ENCODE assay signal across 18 cellular contexts in genomic region chr16:49491111-49491670, GRCh38.
DNase-seq lines count a peak whose midpoint lies in the region; ATAC-seq and TF ChIP-seq lines count a peak whose summit lies in the region.
"Had no signal": no experiment of that assay in that cellular context is flagged by ENCODE, and none has a peak within 500 bp of the region (broad histone marks: within the 10 kb centered on the region; RNA-seq: fewer than 3 reads in every experiment).

No MANE protein-coding gene starts in this region.

- H3K79me1 ChIP-seq in neuronal stem cell (ENCODE audit: low read depth, low read length) = no peaks in the 10 kb centered on the region

- H2BK5ac ChIP-seq in neuronal stem cell (ENCODE audit: low read length) = no peak overlapping the region

- H4K20me1 ChIP-seq in KMS-11 (ENCODE audit: insufficient read depth) = no peaks in the 10 kb centered on the region

- H3K27me3 ChIP-seq in KMS-11 (ENCODE audit: insufficient read depth, low read depth) = no peaks in the 10 kb centered on the region
- H3K27me3 ChIP-seq in neuronal stem cell (ENCODE audit: control insufficient read depth in 3 of 3, insufficient read depth in 3 of 3, low read depth in 1 of 3, low read length in 3 of 3) = no peaks in the 10 kb centered on the region
- H3K27me3 ChIP-seq: transverse colon had no signal

- H3K4me2 ChIP-seq in KMS-11 = peak overlapping the region; percentile 62; the same call in 1 of the 2 replicates
- peak overlapping the region; percentile 21 for H3K4me2 ChIP-seq in neuronal stem cell (ENCODE audit: insufficient read depth, low read length, poor library complexity, severe bottlenecking)

- H2AFZ ChIP-seq in KMS-11 (ENCODE audit: low read depth) (peak overlapping the region; percentile 84; the same call in 1 of the 2 replicates), neuronal stem cell (ENCODE audit: low read length) (no peak overlapping the region)

- H3K23ac ChIP-seq in neuronal stem cell (ENCODE audit: low read depth, low read length, poor library complexity) = no peak overlapping the region

- H3K36me3 ChIP-seq in KMS-11 (ENCODE audit: insufficient read depth) (no peaks in the 10 kb centered on the region), neuronal stem cell (replicated peaks in 1 of 2; ENCODE audit: control insufficient read depth in 2 of 2, insufficient read depth in 2 of 2, low read length in 2 of 2) (peaks cover 3 to 42% of the 10 kb centered on the region in 2 donors)
- H3K36me3 ChIP-seq: left lung, prostate gland, transverse colon, WERI-Rb-1 had no signal

- H3K4me1 ChIP-seq in KMS-11 (ENCODE audit: low read depth, poor library complexity, severe bottlenecking) (no peaks in the 10 kb centered on the region), neuronal stem cell (ENCODE audit: control insufficient read depth in 2 of 2, insufficient read depth in 1 of 2, low read depth in 1 of 2, low read length in 2 of 2) (peaks cover 0 to 10% of the 10 kb centered on the region in 2 donors)

- H3K4me3 ChIP-seq in KMS-11 (IDR thresholded peaks at IDR 0.05; ENCODE audit: insufficient read depth, low read depth, low read length) (no peak overlapping the region), neuronal stem cell (ENCODE audit: low read length in 2 of 2) (no peak overlapping the region)

- H2AK5ac ChIP-seq in neuronal stem cell (ENCODE audit: low read depth, low read length) = peak overlapping the region; percentile 14

- ATAC-seq in omental fat pad (ENCODE audit: low FRiP score) = no peak
- ATAC-seq: activated CD8-positive, alpha-beta T cell treated with anti-CD3 and anti-CD28 coated beads, Interleukin-2, amount 10 ng/mL, durations not matched to agents 7 days and 5 days; stimulated activated effector memory CD8-positive, alpha-beta T cell treated with anti-CD3 and anti-CD28 coated beads, Interleukin-12 subunit alpha, Interleukin-12 subunit beta, amount 100 ng/mL, for 72 hours had no signal

- no peak overlapping the region for H2BK120ac ChIP-seq in neuronal stem cell (ENCODE audit: low read depth, low read length)

- whole genome bisulfite sequencing in neuronal stem cell (ENCODE audit: extremely low coverage in 2 of 2, insufficient read length in 2 of 2, insufficient replicate concordance in 1 of 2), 2 donors = no CpG with 5 or more reads among the region's 20 CpGs

- no peaks in the 10 kb centered on the region for H3K79me2 ChIP-seq in KMS-11 (ENCODE audit: insufficient read depth, low read depth)

- H3K4ac ChIP-seq in neuronal stem cell (ENCODE audit: low read length) = no peak overlapping the region

- H3K9me3 ChIP-seq in neuronal stem cell (replicated peaks in 1 of 2; ENCODE audit: control insufficient read depth in 2 of 2, insufficient read depth in 1 of 2, low read depth in 1 of 2, low read length in 2 of 2) = peaks cover 0 to 4% of the 10 kb centered on the region in 2 donors
- H3K9me3 ChIP-seq: left lung, prostate gland, transverse colon had no signal

- H3K27ac ChIP-seq in KMS-11 (no peak overlapping the region), neuronal stem cell (replicated peaks; ENCODE audit: low read length) (peak overlapping the region; percentile 31)
- H3K27ac ChIP-seq: left lung, prostate gland, transverse colon had no signal

- no peak for TF ChIP-seq POLR2A in erythroblast (IDR thresholded peaks at IDR 0.05; ENCODE audit: low read length)

- no peak overlapping the region for H3K14ac ChIP-seq in neuronal stem cell (ENCODE audit: low read length)

- peak overlapping the region; percentile 46 for H2BK15ac ChIP-seq in neuronal stem cell (ENCODE audit: low read length)

- TF ChIP-seq CTCF in KMS-11 (conservative IDR thresholded peaks at IDR 0.05; ENCODE audit: low read depth, low read length) = no peak
- no peak for TF ChIP-seq CTCF in omental fat pad (IDR thresholded peaks at IDR 0.05)

- peak overlapping the region; percentile 52 for H2BK12ac ChIP-seq in neuronal stem cell (ENCODE audit: low read length)

- DNase-seq in DMS 273 treated with DMSO at 0.1 percent for 48 hours (lab: John Stamatoyannopoulos, UW) = peak; percentile 67
- DNase-seq in cerebellar cortex (ENCODE audit: low spot score) = peak; percentile 37
- DNase-seq in neuronal stem cell (ENCODE audit: low spot score) = peak; percentile 15
- DNase-seq in omental fat pad (ENCODE audit: low spot score) = no peak
- DNase-seq in erythroblast (lab: John Stamatoyannopoulos, UW) = no peak
- DNase-seq in HCEC 1CT = no peak
- DNase-seq in NCI-H1436 (lab: John Stamatoyannopoulos, UW) = no peak
- DNase-seq: activated CD8-positive, alpha-beta T cell treated with anti-CD3 and anti-CD28 coated beads, Interleukin-2, amount 10 ng/mL, durations not matched to agents 7 days and 5 days; GF-D8; NCI-H2107; stimulated activated CD4-positive, alpha-beta T cell treated with anti-CD3 and anti-CD28 coated beads, Interleukin-12 subunit alpha, Interleukin-12 subunit beta, amount 100 ng/mL, for 4 hours; T-cell had no signal

- H3K9ac ChIP-seq in KMS-11 (no peak overlapping the region), neuronal stem cell (ENCODE audit: low read depth, low read length, poor library complexity) (no peak overlapping the region)

- H3K18ac ChIP-seq in neuronal stem cell (ENCODE audit: low read length) = peak overlapping the region; percentile 68

- H4K8ac ChIP-seq in neuronal stem cell (ENCODE audit: low read depth, low read length) = peak overlapping the region; percentile 52

- H4K91ac ChIP-seq in neuronal stem cell (ENCODE audit: low read depth, low read length, poor library complexity) = no peak overlapping the region

Comparison
In these comparisons a context has a peak if more than half of its experiments do, and no peak if none do; other contexts are left out.
1. DNase-seq: peak in DMS 273 treated with DMSO at 0.1 percent for 48 hours (single experiment), cerebellar cortex (single experiment) and neuronal stem cell (single experiment); none in omental fat pad (single experiment), erythroblast (0 of 2), HCEC 1CT (single experiment) and NCI-H1436 (single experiment).